Comparison of ENCODE assay signal across 1 cellular context in the genomic region with DNA sequence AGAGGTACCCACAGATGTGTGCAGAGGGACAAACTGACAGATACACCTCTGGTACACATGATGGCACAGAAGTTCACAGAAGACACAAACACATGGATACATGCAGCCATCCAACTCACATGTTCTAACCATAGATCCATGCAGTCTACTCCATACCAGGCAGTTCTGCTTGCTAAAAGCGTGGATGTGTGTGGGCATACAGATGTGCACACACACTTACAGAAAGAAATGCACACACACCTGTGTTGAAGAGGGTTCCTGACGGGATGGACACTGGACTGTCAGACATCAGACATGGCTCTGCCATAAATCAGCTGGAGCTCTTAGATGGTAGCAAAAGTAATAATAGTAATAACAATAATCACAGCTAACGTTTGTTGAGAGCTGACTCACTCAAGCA.
TF ChIP-seq lines count a peak whose summit lies in the region.

No MANE protein-coding gene starts in this region.

TF ChIP-seq in GM12891, 5 proteins besides CTCF, POLR2A, EP300 and RAD21:
- TF ChIP-seq POLR2AphosphoS5 (IDR thresholded peaks at IDR 0.05; ENCODE audit: low read depth, low read length), result no peak
- no peak for TF ChIP-seq PAX5 (IDR thresholded peaks at IDR 0.05; ENCODE audit: insufficient read depth, low read length, severe bottlenecking)
- TF ChIP-seq TAF1 (IDR thresholded peaks at IDR 0.05; ENCODE audit: low read depth, low read length), result no peak
- TF ChIP-seq SPI1 (IDR thresholded peaks at IDR 0.05; ENCODE audit: low read depth, low read length), result no peak
- no peak for TF ChIP-seq POU2F2 (IDR thresholded peaks at IDR 0.05; ENCODE audit: low read depth, low read length)
